ENCODE assay signal across 12 cellular contexts in genomic region chr6:87174078-87174579, GRCh38. TPM values are rescaled to one million over a fixed set of nuclear protein-coding genes. Genes with fewer than 3 reads are reported as not detected.
A peak's percentile ranks its signal among the peaks of the same experiment; 100 is the strongest.
DNase-seq lines count a peak whose midpoint lies in the region; ATAC-seq, FAIRE-seq and TF ChIP-seq lines count a peak whose summit lies in the region.
"Had no signal": no experiment of that assay in that cellular context is flagged by ENCODE, and none has a peak within 500 bp of the region (broad histone marks: within the 10 kb centered on the region; RNA-seq: fewer than 3 reads in every experiment).

No MANE protein-coding gene starts in this region.

- no peak overlapping the region for H4K8ac ChIP-seq in H1 (ENCODE audit: extremely low read depth, insufficient read depth, low read length)

- no peak overlapping the region for H3K23ac ChIP-seq in H1 (ENCODE audit: insufficient read length)

- H3K4me1 ChIP-seq in H1 (replicated peaks in 1 of 4; ENCODE audit: control insufficient read depth in 3 of 4, insufficient read depth in 4 of 4, low read length in 3 of 4): peaks cover 3 to 36% (median 12%) of the 10 kb centered on the region in 4 experiments
- no peaks in the 10 kb centered on the region for H3K4me1 ChIP-seq in prostate gland (replicated peaks)
- H3K4me1 ChIP-seq in lower lobe of right lung: peaks cover 34% of the 10 kb centered on the region

- no peak for DNase-seq in activated CD4-positive, alpha-beta memory T cell treated with anti-CD3 and anti-CD28 coated beads for 36 hours
- no peak for DNase-seq in activated CD4-positive, alpha-beta memory T cell treated with anti-CD3 and anti-CD28 coated beads, Interleukin-2, amount 10 ng/mL, durations not matched to agents 7 days and 5 days
- DNase-seq in H1 (ENCODE audit: low read depth in 1 of 2, low spot score in 2 of 2) (no peak), prostate gland (ENCODE audit: low spot score) (peak; percentile 17), lower lobe of right lung (no peak), occipital lobe (lab: John Stamatoyannopoulos, UW) (no peak)
- DNase-seq in stimulated activated CD4-positive, alpha-beta T cell treated with anti-CD3 and anti-CD28 coated beads, Interleukin-4, amount 100 ng/mL, for 4 hours: no peak
- DNase-seq: uterus had no signal

- no peak overlapping the region for H4K91ac ChIP-seq in H1 (replicated peaks; ENCODE audit: insufficient read length, low read length)

- peak overlapping the region; percentile 23 for H3K27ac Mint-ChIP-seq in activated CD4-positive, alpha-beta memory T cell treated with anti-CD3 and anti-CD28 coated beads for 36 hours
- H3K27ac Mint-ChIP-seq in activated CD4-positive, alpha-beta memory T cell treated with anti-CD3 and anti-CD28 coated beads, Interleukin-2, amount 10 ng/mL, durations not matched to agents 7 days and 5 days: no peak overlapping the region

- no peak for TF ChIP-seq EP300 in H1 (IDR thresholded peaks at IDR 0.05; ENCODE audit: borderline replicate concordance in 1 of 2, low read depth in 2 of 2, low read length in 2 of 2)

- H3K23me2 ChIP-seq in H1 (ENCODE audit: low read depth, low read length): peaks cover 3% of the 10 kb centered on the region; the same call in 1 of the 2 replicates

- CTCF ChIA-PET in activated CD4-positive, alpha-beta memory T cell treated with anti-CD3 and anti-CD28 coated beads for 36 hours (lab: Charles Lee): interaction anchor here (1.0 kb wide), 2 partner anchors 19 to 21 kb away, joined by 3 read pairs; partner anchors contain the start of gene ZNF292
- CTCF ChIA-PET in activated CD4-positive, alpha-beta memory T cell treated with anti-CD3 and anti-CD28 coated beads, Interleukin-2, amount 10 ng/mL, durations not matched to agents 7 days and 5 days (lab: Charles Lee): interaction anchor here (0.8 kb wide), 1 partner anchor 35 kb away, joined by 3 read pairs; no protein-coding TSS in a partner anchor
- CTCF ChIA-PET in H1 (lab: Charles Lee; ENCODE audit: partially characterized antibody): interaction anchor here (0.9 kb wide), 1 partner anchor 35 kb away, joined by 4 read pairs; no protein-coding TSS in a partner anchor

- no peaks in the 10 kb centered on the region for H3K9me3 ChIP-seq in H1 (ENCODE audit: insufficient read depth in 2 of 2, low read depth in 1 of 2, low read length in 1 of 2)
- no peaks in the 10 kb centered on the region for H3K9me3 ChIP-seq in prostate gland
- H3K9me3 ChIP-seq in lower lobe of right lung: no peaks in the 10 kb centered on the region
- H3K9me3 ChIP-seq: uterus had no signal

- no peak overlapping the region for H3K4me2 ChIP-seq in H1 (ENCODE audit: insufficient read depth in 1 of 2, low read depth in 2 of 2, low read length in 2 of 2)
- H3K4me2 ChIP-seq: hepatocyte had no signal

- 0 out of 2 replicates have a peak overlapping the region, but pooled peaks have one; percentile 35 for H2BK20ac ChIP-seq in H1 (ENCODE audit: low read length)

- H3K36me3 ChIP-seq in H1 (ENCODE audit: control insufficient read depth in 2 of 4, insufficient read depth in 4 of 4, low read length in 3 of 4) (peaks cover 0 to 13% (median under 1%) of the 10 kb centered on the region in 4 experiments; a peak in 2 of 8 replicates), prostate gland (no peaks in the 10 kb centered on the region), lower lobe of right lung (no peaks in the 10 kb centered on the region)
- H3K36me3 ChIP-seq: uterus had no signal

- H3K4ac ChIP-seq in H1 (replicated peaks; ENCODE audit: insufficient read length, low read depth, low read length): no peak overlapping the region

- no peaks in the 10 kb centered on the region for H3K9me3 Mint-ChIP-seq in activated CD4-positive, alpha-beta memory T cell treated with anti-CD3 and anti-CD28 coated beads for 36 hours
- H3K9me3 Mint-ChIP-seq in activated CD4-positive, alpha-beta memory T cell treated with anti-CD3 and anti-CD28 coated beads, Interleukin-2, amount 10 ng/mL, durations not matched to agents 7 days and 5 days: peaks cover 7% of the 10 kb centered on the region

- H4K5ac ChIP-seq in H1 (ENCODE audit: insufficient read length, low read depth, low read length): peak overlapping the region; percentile 19

- H3K4me3 ChIP-seq in H1 (ENCODE audit: extremely low read depth in 1 of 4, insufficient read depth in 2 of 4, low read depth in 3 of 4, low read length in 4 of 4) (no peak overlapping the region), prostate gland (no peak overlapping the region), lower lobe of right lung (no peak overlapping the region)
- H3K4me3 ChIP-seq: hepatocyte, uterus had no signal

- H2AK5ac ChIP-seq in H1 (ENCODE audit: low read depth, low read length): no peak overlapping the region

- H3K27ac ChIP-seq in H1 (ENCODE audit: low read depth, low read length) (no peak overlapping the region), prostate gland (no peak overlapping the region), lower lobe of right lung (no peak overlapping the region)
- H3K27ac ChIP-seq: hepatocyte, HL-60, uterus had no signal

- H2AFZ ChIP-seq in H1 (ENCODE audit: low read length): no peak overlapping the region
- H2AFZ ChIP-seq: hepatocyte had no signal

- H3K4me1 Mint-ChIP-seq in activated CD4-positive, alpha-beta memory T cell treated with anti-CD3 and anti-CD28 coated beads for 36 hours (ENCODE audit: low read depth): peaks cover 77% of the 10 kb centered on the region
- H3K4me1 Mint-ChIP-seq in activated CD4-positive, alpha-beta memory T cell treated with anti-CD3 and anti-CD28 coated beads, Interleukin-2, amount 10 ng/mL, durations not matched to agents 7 days and 5 days: peaks cover 42% of the 10 kb centered on the region

- no peak overlapping the region for H3K56ac ChIP-seq in H1 (replicated peaks; ENCODE audit: insufficient read length, low read depth, low read length)

- WGBS in H1 (ENCODE audit: extremely low coverage in 1 of 2, insufficient coverage in 1 of 2, insufficient read length in 1 of 2, insufficient replicate concordance in 2 of 2, low coverage in 1 of 2, low lambda C conversion rate in 2 of 2, missing lambda C conversion rate in 1 of 2), 2 experiments: 89% methylated on average over 3 of the region's 3 CpGs; no CpG with 5 or more reads in 1 of the 2 experiments
- 9% methylated on average over 3 of the region's 3 CpGs for WGBS in prostate gland

- no peak for TF ChIP-seq RAD21 in H1 (IDR thresholded peaks at IDR 0.05 in 1 of 2, conservative IDR thresholded peaks at IDR 0.05 in 1 of 2; ENCODE audit: low read depth in 2 of 2, low read length in 2 of 2)

- no peak overlapping the region for H2BK12ac ChIP-seq in H1 (ENCODE audit: low read depth, low read length)

- no peak for TF ChIP-seq POLR2A in H1 (IDR thresholded peaks at IDR 0.05; ENCODE audit: control extremely low read depth in 1 of 2, low read depth in 2 of 2, low read length in 2 of 2)
- no peak for TF ChIP-seq POLR2A in prostate gland (IDR thresholded peaks at IDR 0.05)

- intact Hi-C loops in activated CD4-positive, alpha-beta memory T cell treated with anti-CD3 and anti-CD28 coated beads for 36 hours (cut with micrococcal nuclease): loop anchor here (5.0 kb wide), 1 partner anchor 38 kb away; no protein-coding TSS in a partner anchor
- intact Hi-C loops in prostate gland (cut with DNase I): no loop called here
- intact Hi-C loops in lower lobe of right lung (cut with DNase I): no loop called here

- H2BK15ac ChIP-seq in H1 (ENCODE audit: low read length): no peak overlapping the region

- no peak overlapping the region for H3K9ac ChIP-seq in H1 (replicated peaks in 1 of 4; ENCODE audit: extremely low read depth in 1 of 4, low read depth in 3 of 4, low read length in 3 of 4)

- H3K4me3 Mint-ChIP-seq in activated CD4-positive, alpha-beta memory T cell treated with anti-CD3 and anti-CD28 coated beads for 36 hours: no peak overlapping the region
- H3K4me3 Mint-ChIP-seq in activated CD4-positive, alpha-beta memory T cell treated with anti-CD3 and anti-CD28 coated beads, Interleukin-2, amount 10 ng/mL, durations not matched to agents 7 days and 5 days: no peak overlapping the region

- no peak overlapping the region for H3K18ac ChIP-seq in H1 (ENCODE audit: extremely low read depth, low read length)

- H3K27me3 ChIP-seq in H1 (replicated peaks in 1 of 4; ENCODE audit: control insufficient read depth in 3 of 4, extremely low read depth in 1 of 4, insufficient read depth in 3 of 4, low read length in 3 of 4) (no peaks in the 10 kb centered on the region), prostate gland (replicated peaks; ENCODE audit: insufficient read depth) (no peaks in the 10 kb centered on the region), lower lobe of right lung (ENCODE audit: low read depth) (no peaks in the 10 kb centered on the region)
- H3K27me3 ChIP-seq: hepatocyte, uterus had no signal

- H3K27me3 Mint-ChIP-seq in activated CD4-positive, alpha-beta memory T cell treated with anti-CD3 and anti-CD28 coated beads for 36 hours: no peaks in the 10 kb centered on the region
- H3K27me3 Mint-ChIP-seq in activated CD4-positive, alpha-beta memory T cell treated with anti-CD3 and anti-CD28 coated beads, Interleukin-2, amount 10 ng/mL, durations not matched to agents 7 days and 5 days: no peaks in the 10 kb centered on the region

- H4K20me1 ChIP-seq in H1 (replicated peaks in 1 of 2; ENCODE audit: control insufficient read depth in 1 of 2, insufficient read depth in 2 of 2, low read length in 2 of 2): peaks cover 0 to 6% of the 10 kb centered on the region in 2 experiments

- POLR2A ChIA-PET in activated CD4-positive, alpha-beta memory T cell treated with anti-CD3 and anti-CD28 coated beads for 36 hours (lab: Charles Lee): no interaction called here
- POLR2A ChIA-PET in activated CD4-positive, alpha-beta memory T cell treated with anti-CD3 and anti-CD28 coated beads, Interleukin-2, amount 10 ng/mL, durations not matched to agents 7 days and 5 days (lab: Charles Lee): interaction anchor here (1.5 kb wide), 1 partner anchor 12 kb away, joined by 4 read pairs; no protein-coding TSS in a partner anchor
- POLR2A ChIA-PET in H1 (lab: Charles Lee; ENCODE audit: partially characterized antibody): interaction anchor here (3.2 kb wide), 1 partner anchor 12 kb away, joined by 16 read pairs; no protein-coding TSS in a partner anchor

- 0 out of 2 replicates have a peak overlapping the region, but pooled peaks have one; percentile 15 for H2BK5ac ChIP-seq in H1 (ENCODE audit: low read depth, low read length)

- TF ChIP-seq CTCF in H1 (IDR thresholded peaks at IDR 0.05; ENCODE audit: control extremely low read depth in 1 of 3, insufficient read depth in 1 of 3, low read depth in 1 of 3, low read length in 3 of 3): no peak
- TF ChIP-seq CTCF in prostate gland (IDR thresholded peaks at IDR 0.05): no peak
- no peak for TF ChIP-seq CTCF in lower lobe of right lung (IDR thresholded peaks at IDR 0.05)

- no peaks in the 10 kb centered on the region for H3K79me1 ChIP-seq in H1 (ENCODE audit: low read depth, low read length)

- ATAC-seq in HG03060 (IDR thresholded peaks at IDR 0.05; ENCODE audit: low read depth, unreplicated experiment) (peak; percentile 46), lower lobe of right lung (no peak)

- FAIRE-seq in H1 (lab: Jason Lieb, UNC): peak; percentile 52
- FAIRE-seq: colon had no signal

- peaks cover 20% of the 10 kb centered on the region for H3K36me3 Mint-ChIP-seq in activated CD4-positive, alpha-beta memory T cell treated with anti-CD3 and anti-CD28 coated beads for 36 hours
- H3K36me3 Mint-ChIP-seq in activated CD4-positive, alpha-beta memory T cell treated with anti-CD3 and anti-CD28 coated beads, Interleukin-2, amount 10 ng/mL, durations not matched to agents 7 days and 5 days (ENCODE audit: low read depth): peaks cover 42% of the 10 kb centered on the region

- peaks cover 30 to 100% of the 10 kb centered on the region in 2 experiments for H3K79me2 ChIP-seq in H1 (ENCODE audit: control insufficient read depth in 1 of 2, insufficient read depth in 2 of 2, low read length in 2 of 2)

- no peak overlapping the region for H2BK120ac ChIP-seq in H1 (replicated peaks; ENCODE audit: low read depth, low read length)

- no peak overlapping the region for H3K14ac ChIP-seq in H1 (ENCODE audit: insufficient read length)

RNA-seq across cellular contexts. Expression of gene ZNF292, which starts 18.8 kb away (rescaled TPM):
- 10 to 100 TPM; 51.9 to 52.5 TPM for total RNA-seq in activated CD4-positive, alpha-beta memory T cell treated with anti-CD3 and anti-CD28 coated beads for 36 hours
- 10 to 100 TPM; 58.8 to 59.3 TPM for total RNA-seq in activated CD4-positive, alpha-beta memory T cell treated with anti-CD3 and anti-CD28 coated beads, Interleukin-2, amount 10 ng/mL, durations not matched to agents 7 days and 5 days
- total RNA-seq in H1 (2021; fragmentation: NEBNext Ultra II Directional; extraction: Animal tissue kit (Norgen Biotek cat#: 25700)): 38.0 and 44.2 TPM in 2 replicates
- polyA plus RNA-seq in H1 (2011; rRNA removed): 5.0 and 6.8 TPM in 2 replicates
- 8.4 TPM for polyA plus RNA-seq in H1 (2011; cell fraction: cytosol; rRNA removed)
- 16.3 TPM for polyA plus RNA-seq in H1 (2011; cell fraction: nucleus; rRNA removed)
- 7.6 to 14.1 TPM (median 10.6 TPM) in 4 replicates for polyA plus RNA-seq in H1 (2012, experiment 1 of 2)
- polyA plus RNA-seq in H1 (2012, experiment 2 of 2): 0.77 TPM
- 24.6 TPM for polyA plus RNA-seq in H1 (2013, experiment 1 of 2)
- 22.8 TPM for polyA plus RNA-seq in H1 (2013, experiment 2 of 2)
- polyA minus RNA-seq in H1 (2011; rRNA and poly(A)+ RNA removed): 46.9 and 58.6 TPM in 2 replicates
- 26.4 TPM for polyA minus RNA-seq in H1 (2011; cell fraction: cytosol; rRNA and poly(A)+ RNA removed)
- 162 TPM for polyA minus RNA-seq in H1 (2011; cell fraction: nucleus; rRNA and poly(A)+ RNA removed)
- total RNA-seq in prostate gland (10 to 100 TPM; 28.0 to 49.0 TPM), lower lobe of right lung (43.1 TPM), occipital lobe (177 TPM)
